20 cellular contexts compared by ENCODE assay signal in the genomic region with DNA sequence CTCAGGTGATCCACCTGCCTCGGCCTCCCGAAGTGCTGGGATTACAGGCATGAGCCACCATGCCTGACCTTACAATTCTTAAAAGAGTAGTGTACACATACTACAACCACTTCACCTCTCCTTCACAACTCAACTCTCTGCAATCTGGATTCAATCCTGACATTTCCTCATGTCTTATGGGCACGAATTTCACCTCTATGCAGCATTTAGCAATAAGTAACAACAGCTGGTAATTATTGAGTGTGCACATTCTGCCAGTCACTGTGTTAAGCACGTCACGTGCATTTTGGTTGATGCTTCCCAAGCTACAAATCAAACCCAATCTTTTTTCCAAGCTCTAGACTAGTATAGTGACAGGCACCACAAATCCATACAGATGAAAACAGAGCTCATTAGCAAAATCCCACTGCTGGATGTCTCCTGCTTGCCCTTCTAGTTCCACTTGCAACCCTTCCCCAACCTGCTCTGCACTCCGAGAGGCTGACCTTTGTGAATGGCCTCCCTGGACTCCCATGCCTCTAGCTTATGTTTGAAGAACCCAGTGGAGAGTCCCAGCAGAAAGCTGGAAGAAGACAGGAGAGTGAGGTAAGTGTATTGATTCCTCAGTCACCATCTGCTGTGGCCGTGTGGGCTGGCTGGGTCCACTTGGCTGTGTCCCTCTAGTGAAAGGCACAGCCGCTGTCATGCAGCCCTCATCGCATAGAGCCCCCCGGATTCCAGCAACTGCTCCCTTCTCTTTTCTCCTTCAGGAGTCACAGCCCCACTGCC.
DNase-seq lines count a peak whose midpoint lies in the region; ATAC-seq, FAIRE-seq and TF ChIP-seq lines count a peak whose summit lies in the region.
"Had no signal": no experiment of that assay in that cellular context is flagged by ENCODE, and none has a peak within 500 bp of the region (broad histone marks: within the 10 kb centered on the region; RNA-seq: fewer than 3 reads in every experiment).

No MANE protein-coding gene starts in this region.

- peaks cover 2% of the 10 kb centered on the region; the same call in 1 of the 2 replicates for H3K27me3 Mint-ChIP-seq in HFFc6 (ENCODE audit: insufficient read depth)

- no peak for TF ChIP-seq POLR2A in K562 (conservative IDR thresholded peaks at IDR 0.05)

- H2AK5ac ChIP-seq in neuronal stem cell (ENCODE audit: low read depth, low read length) = no peak overlapping the region

- no peak overlapping the region for H3K4ac ChIP-seq in neuronal stem cell (ENCODE audit: low read length)

- H3K9ac ChIP-seq in HUES6 (ENCODE audit: low read length) = no peak overlapping the region
- peak overlapping the region; percentile 67 to 77; a peak in 3 of 4 replicates for H3K9ac ChIP-seq in K562 (ENCODE audit: insufficient read depth in 1 of 2, low read depth in 2 of 2, low read length in 2 of 2)
- H3K9ac ChIP-seq in neuronal stem cell (ENCODE audit: low read depth, low read length, poor library complexity) = peak overlapping the region; percentile 46

- H3K18ac ChIP-seq in neuronal stem cell (ENCODE audit: low read length) = peak overlapping the region; percentile 7

- no peaks in the 10 kb centered on the region for H3K9me1 ChIP-seq in K562 (ENCODE audit: control insufficient read depth, insufficient read depth, low read length)

- peak overlapping the region; percentile 95 for H3K4me2 ChIP-seq in K562 (ENCODE audit: insufficient read depth, low read length)
- H3K4me2 ChIP-seq in neuronal stem cell (ENCODE audit: insufficient read depth, low read length, poor library complexity, severe bottlenecking) = no peak overlapping the region

- no peaks in the 10 kb centered on the region; the same call in 1 of the 2 replicates for H3K9me3 ChIP-seq in HUES6 (ENCODE audit: control insufficient read depth, insufficient read depth, low read depth, low read length)
- no peaks in the 10 kb centered on the region for H3K9me3 ChIP-seq in K562 (replicated peaks; ENCODE audit: control insufficient read depth, insufficient read depth, low read depth, low read length)
- H3K9me3 ChIP-seq in neuronal stem cell (replicated peaks in 1 of 2; ENCODE audit: control insufficient read depth in 2 of 2, insufficient read depth in 1 of 2, low read depth in 1 of 2, low read length in 2 of 2) = peaks cover 0 to 2% of the 10 kb centered on the region in 2 donors
- H3K9me3 ChIP-seq: Caco-2 had no signal

- no peaks in the 10 kb centered on the region for H3K27me3 ChIP-seq in HUES6 (ENCODE audit: control insufficient read depth, insufficient read depth, low read length)
- no peaks in the 10 kb centered on the region for H3K27me3 ChIP-seq in K562 (ENCODE audit: control insufficient read depth in 2 of 2, insufficient read depth in 2 of 2, low read length in 2 of 2)
- H3K27me3 ChIP-seq in neuronal stem cell (ENCODE audit: control insufficient read depth in 3 of 3, insufficient read depth in 3 of 3, low read depth in 1 of 3, low read length in 3 of 3) = no peaks in the 10 kb centered on the region

- whole genome bisulfite sequencing in K562 (ENCODE audit: insufficient coverage, low coverage, missing lambda C conversion rate) = 46% methylated on average over 8 of the region's 10 CpGs
- WGBS in neuronal stem cell (ENCODE audit: extremely low coverage in 2 of 2, insufficient read length in 2 of 2, insufficient replicate concordance in 1 of 2), 2 donors = no CpG with 5 or more reads among the region's 10 CpGs

- H2BK5ac ChIP-seq in neuronal stem cell (ENCODE audit: low read length) = no peak overlapping the region

- in situ Hi-C loops in K562 (cut with MboI) = no loop called here

- no peak overlapping the region for H3K27ac Mint-ChIP-seq in HFFc6

- intact Hi-C loops in K562 (cut with micrococcal nuclease) = no loop called here

- H2BK15ac ChIP-seq in neuronal stem cell (ENCODE audit: low read length) = no peak overlapping the region

- peaks cover 7% of the 10 kb centered on the region; the same call in 1 of the 2 replicates for H3K9me3 Mint-ChIP-seq in HFFc6

- no peaks in the 10 kb centered on the region for H3K79me1 ChIP-seq in neuronal stem cell (ENCODE audit: low read depth, low read length)

- H3K4me1 ChIP-seq in HUES6 (ENCODE audit: control insufficient read depth, insufficient read depth, low read length) = peaks cover 5% of the 10 kb centered on the region; the same call in 1 of the 2 replicates
- H3K4me1 ChIP-seq in K562 (replicated peaks in 1 of 2; ENCODE audit: control insufficient read depth in 2 of 2, insufficient read depth in 2 of 2, low read length in 2 of 2) = peaks cover 0 to 7% of the 10 kb centered on the region in 2 experiments; a peak in 2 of 5 replicates
- peaks cover 0 to 2% of the 10 kb centered on the region in 2 donors for H3K4me1 ChIP-seq in neuronal stem cell (ENCODE audit: control insufficient read depth in 2 of 2, insufficient read depth in 1 of 2, low read depth in 1 of 2, low read length in 2 of 2)
- H3K4me1 ChIP-seq: Caco-2 had no signal

- no peak overlapping the region for H3K23ac ChIP-seq in neuronal stem cell (ENCODE audit: low read depth, low read length, poor library complexity)

- no peak for TF ChIP-seq EP300 in K562 (IDR thresholded peaks at IDR 0.05; ENCODE audit: low read length)

- peak overlapping the region; percentile 78; the same call in 1 of the 2 replicates for H3K4me3 ChIP-seq in HUES6 (ENCODE audit: low read depth, low read length)
- peak overlapping the region; percentile 50 for H3K4me3 ChIP-seq in K562
- no peak overlapping the region for H3K4me3 ChIP-seq in neuronal stem cell (ENCODE audit: low read length in 2 of 2)

- H3K79me2 ChIP-seq in K562 (ENCODE audit: control insufficient read depth, insufficient read depth, low read length) = peaks cover 16% of the 10 kb centered on the region

- DNase-seq in K562 (ENCODE audit: extremely low read depth in 1 of 4, low spot score in 3 of 4) (peak in 1 of 4 experiments; percentile 11), fibroblast of gingiva (ENCODE audit: low read depth) (peak; percentile 40), neuronal stem cell (ENCODE audit: low spot score) (no peak), NCI-H2227 treated with DMSO at 0.1 percent for 48 hours (lab: John Stamatoyannopoulos, UW) (no peak), HFFc6 (no peak)
- no peak for DNase-seq in stimulated activated CD4-positive, alpha-beta T cell treated with anti-CD3 and anti-CD28 coated beads, Interleukin-4, amount 100 ng/mL, for 4 hours
- DNase-seq: ACHN, AML-193, Caco-2, DMS153, HCEC 1CT, KG1, NCI-H1417 treated with DMSO at 0.1 percent for 48 hours, NCI-H1930, NCI-H2171, NCI-H446 treated with DMSO at 0.1 percent for 48 hours, NCI-H774 had no signal

- no peak for FAIRE-seq in K562 (lab: Jason Lieb, UNC)

- no peaks in the 10 kb centered on the region for H3K36me3 Mint-ChIP-seq in HFFc6 (ENCODE audit: low read depth)

- H4K20me1 ChIP-seq in K562 (replicated peaks; ENCODE audit: control insufficient read depth, insufficient read depth, low read length) = no peaks in the 10 kb centered on the region

- H3K27ac ChIP-seq in HUES6 (ENCODE audit: low read depth, low read length) (no peak overlapping the region), K562 (ENCODE audit: extremely low read depth, low read depth, low read length) (no peak overlapping the region), neuronal stem cell (replicated peaks; ENCODE audit: low read length) (no peak overlapping the region)

- no peaks in the 10 kb centered on the region for H3K4me1 Mint-ChIP-seq in HFFc6 (ENCODE audit: low read depth)

- peak; percentile 68 for ATAC-seq in K562
- ATAC-seq: Panc1, Right ventricle myocardium inferior had no signal

- TF ChIP-seq CTCF in K562 (IDR thresholded peaks at IDR 0.05 in 2 of 3, conservative IDR thresholded peaks at IDR 0.05 in 1 of 3; ENCODE audit: insufficient read depth in 2 of 3, low read depth in 1 of 3, low read length in 3 of 3) (no peak), HFFc6 (IDR thresholded peaks at IDR 0.05) (no peak)

- H4K8ac ChIP-seq in neuronal stem cell (ENCODE audit: low read depth, low read length) = no peak overlapping the region

- H2BK12ac ChIP-seq in neuronal stem cell (ENCODE audit: low read length) = no peak overlapping the region

- TF ChIP-seq RAD21 in K562 (CRISPR knock-in tag; conservative IDR thresholded peaks at IDR 0.05 in 1 of 2, IDR thresholded peaks at IDR 0.05 in 1 of 2) = no peak

- H3K4me3 Mint-ChIP-seq in HFFc6 = no peak overlapping the region

- H3K14ac ChIP-seq in neuronal stem cell (ENCODE audit: low read length) = peak overlapping the region; percentile 75

- POLR2A ChIA-PET in K562 (lab: Yijun Ruan, JAX) = interaction anchor here (1.0 kb wide), 1 partner anchor 18 kb away, joined by 4 read pairs; no protein-coding TSS in a partner anchor

- H3K36me3 ChIP-seq in HUES6 (ENCODE audit: control insufficient read depth, insufficient read depth, low read length) (0 out of 2 replicates have a peak, but pooled peaks cover 8% of the 10 kb centered on the region), K562 (ENCODE audit: control insufficient read depth, insufficient read depth, low read length) (no peaks in the 10 kb centered on the region), neuronal stem cell (replicated peaks in 1 of 2; ENCODE audit: control insufficient read depth in 2 of 2, insufficient read depth in 2 of 2, low read length in 2 of 2) (no peaks in the 10 kb centered on the region)

- no peak overlapping the region for H2BK120ac ChIP-seq in neuronal stem cell (ENCODE audit: low read depth, low read length)

- H2AFZ ChIP-seq in K562 (ENCODE audit: low read depth, low read length) (0 out of 2 replicates have a peak overlapping the region, but pooled peaks have one; percentile 99), neuronal stem cell (ENCODE audit: low read length) (no peak overlapping the region)

- BruUV-seq in K562 (replicated peaks; lab: Mats Ljungman, UMichigan) = TSS peak; percentile 17

- no peak overlapping the region for H4K91ac ChIP-seq in neuronal stem cell (ENCODE audit: low read depth, low read length, poor library complexity)

- CTCF ChIA-PET in K562 (lab: Yijun Ruan, JAX; ENCODE audit: low intra/inter-chr PET ratio) = no interaction called here

TF ChIP-seq in K562, 482 proteins besides CTCF, POLR2A, EP300 and RAD21 (continues in another document):
- TF ChIP-seq ZNF224 (CRISPR knock-in tag; IDR thresholded peaks at IDR 0.05) (no peak), MAFF (IDR thresholded peaks at IDR 0.05; ENCODE audit: low read length) (no peak), ZNF175 (CRISPR knock-in tag; IDR thresholded peaks at IDR 0.05; ENCODE audit: low read depth) (no peak), ZNF79 (CRISPR knock-in tag; IDR thresholded peaks at IDR 0.05; ENCODE audit: low read depth) (no peak), NR2C2 (CRISPR knock-in tag; IDR thresholded peaks at IDR 0.05) (no peak), NR2C2 (tag; IDR thresholded peaks at IDR 0.05) (no peak), ZNF584 (CRISPR knock-in tag; IDR thresholded peaks at IDR 0.05; ENCODE audit: low read depth) (no peak), MYBL2 (IDR thresholded peaks at IDR 0.05; ENCODE audit: low read depth) (no peak), MYBL2 (CRISPR knock-in tag; IDR thresholded peaks at IDR 0.05; ENCODE audit: borderline replicate concordance) (no peak), ZNF23 (CRISPR knock-in tag; IDR thresholded peaks at IDR 0.05) (no peak), SMARCB1 (IDR thresholded peaks at IDR 0.05; ENCODE audit: insufficient read length, low read depth) (no peak), U2AF2 (optimal IDR thresholded peaks at IDR 0.05; ENCODE audit: low read depth, low read length) (no peak), ZNF3 (CRISPR knock-in tag; IDR thresholded peaks at IDR 0.05) (no peak)

Comparison
In these comparisons a context has a peak if more than half of its experiments do, and no peak if none do; other contexts are left out.
1. H3K4me3 ChIP-seq: peak in HUES6 (single experiment) and K562 (single experiment); none in neuronal stem cell (0 of 2).